ENCODE assay signal across 1 cellular context in genomic region chr1:229285424-229285823, GRCh38.
TF ChIP-seq lines count a peak whose summit lies in the region.

No MANE protein-coding gene starts in this region.

TF ChIP-seq in GM23338, 12 proteins besides CTCF, POLR2A, EP300 and RAD21:
- TF ChIP-seq ZNF462 (CRISPR knock-in tag; IDR thresholded peaks at IDR 0.05) (no peak), CREB1 (CRISPR knock-in tag; IDR thresholded peaks at IDR 0.05; ENCODE audit: low read depth) (no peak), EZH2 (IDR thresholded peaks at IDR 0.05; ENCODE audit: low read depth, unreplicated experiment) (no peak), NANOG (IDR thresholded peaks at IDR 0.05; ENCODE audit: borderline replicate concordance) (no peak), ZNF114 (CRISPR knock-in tag; IDR thresholded peaks at IDR 0.05) (no peak), STAT1 (IDR thresholded peaks at IDR 0.05; ENCODE audit: unreplicated experiment) (no peak), POLR2AphosphoS5 (IDR thresholded peaks at IDR 0.05; ENCODE audit: low read depth) (no peak), ZNF331 (CRISPR knock-in tag; IDR thresholded peaks at IDR 0.05; ENCODE audit: low read depth) (no peak), REST (IDR thresholded peaks at IDR 0.05; ENCODE audit: unreplicated experiment) (no peak), EZH2phosphoT487 (IDR thresholded peaks at IDR 0.05; ENCODE audit: unreplicated experiment) (no peak), JUNB (IDR thresholded peaks at IDR 0.05; ENCODE audit: unreplicated experiment) (no peak), ETS1 (IDR thresholded peaks at IDR 0.05) (no peak)
